Comparison of ENCODE assay signal across 31 cellular contexts in the genomic region with DNA sequence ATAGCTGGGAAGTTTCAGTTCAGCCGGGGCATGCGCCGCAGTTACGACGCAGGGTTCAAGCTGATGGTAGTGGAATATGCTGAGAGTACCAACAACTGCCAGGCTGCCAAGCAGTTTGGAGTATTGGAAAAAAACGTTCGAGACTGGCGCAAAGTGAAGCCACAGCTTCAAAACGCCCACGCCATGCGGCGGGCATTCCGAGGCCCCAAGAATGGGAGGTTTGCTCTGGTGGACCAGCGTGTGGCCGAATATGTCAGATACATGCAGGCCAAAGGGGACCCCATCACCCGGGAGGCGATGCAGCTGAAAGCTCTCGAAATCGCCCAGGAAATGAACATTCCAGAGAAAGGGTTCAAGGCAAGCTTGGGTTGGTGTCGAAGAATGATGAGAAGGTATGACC.
"Had no signal": no experiment of that assay in that cellular context is flagged by ENCODE, and none has a peak within 500 bp of the region (broad histone marks: within the 10 kb centered on the region; RNA-seq: fewer than 3 reads in every experiment).

No MANE protein-coding gene starts in this region.

- H3K27ac ChIP-seq: ascending aorta, coronary artery, esophagus muscularis mucosa, foreskin keratinocyte, gastrocnemius medialis, heart left ventricle had no signal

- H3K4me1 ChIP-seq: foreskin keratinocyte had no signal

- H3K4me3 Mint-ChIP-seq: activated CD4-positive, alpha-beta T cell treated with anti-CD3 and anti-CD28 coated beads, Interleukin-2, amount 10 ng/mL, durations not matched to agents 7 days and 5 days; activated CD8-positive, alpha-beta memory T cell treated with anti-CD3 and anti-CD28 coated beads, Interleukin-2, amount 10 ng/mL, durations not matched to agents 7 days and 5 days; activated CD8-positive, alpha-beta T cell treated with anti-CD3 and anti-CD28 coated beads for 36 hours; activated naive CD8-positive, alpha-beta T cell treated with anti-CD3 and anti-CD28 coated beads, Interleukin-2, amount 10 ng/mL, durations not matched to agents 7 days and 5 days; activated T-helper 1 cell treated with anti-CD3 and anti-CD28 coated beads, Interleukin-12 subunit alpha, Interleukin-12 subunit beta, Interleukin-2, Interleukin-4 antibody, amounts not matched to agents 30 ng/mL and 10 ng/mL and 1 ng/mL, durations not matched to agents 14 hours and 24 hours and 36 hours; brain; central memory CD8-positive, alpha-beta T cell; dendritic cell treated with granulocyte-macrophage colony-stimulating factor and Interleukin-4, amounts not matched to agents 40 ng/mL and 50 ng/mL, for 4 days; endodermal cell had no signal

- H3K9me3 Mint-ChIP-seq: activated CD4-positive, alpha-beta T cell treated with anti-CD3 and anti-CD28 coated beads, Interleukin-2, amount 10 ng/mL, durations not matched to agents 7 days and 5 days; activated CD8-positive, alpha-beta T cell treated with anti-CD3 and anti-CD28 coated beads for 36 hours; activated naive CD8-positive, alpha-beta T cell treated with anti-CD3 and anti-CD28 coated beads, Interleukin-2, amount 10 ng/mL, durations not matched to agents 7 days and 5 days; activated T-helper 1 cell treated with anti-CD3 and anti-CD28 coated beads, Interleukin-12 subunit alpha, Interleukin-12 subunit beta, Interleukin-2, Interleukin-4 antibody, amounts not matched to agents 30 ng/mL and 10 ng/mL and 1 ng/mL, durations not matched to agents 14 hours and 24 hours and 36 hours; activated T-helper 2 cell treated with anti-CD3 and anti-CD28 coated beads, Interferon-gamma antibody, Interleukin-2, Interleukin-4, amounts not matched to agents 10 μg/mL and 5 μg/mL and 100 μg/mL, durations not matched to agents 14 hours and 24 hours and 36 hours; brain; central memory CD8-positive, alpha-beta T cell; dendritic cell treated with granulocyte-macrophage colony-stimulating factor and Interleukin-4, amounts not matched to agents 40 ng/mL and 50 ng/mL, for 4 days; endodermal cell had no signal

- H3K9me3 ChIP-seq: ascending aorta, esophagus muscularis mucosa, gastrocnemius medialis, heart left ventricle had no signal

- H3K27ac Mint-ChIP-seq: activated CD4-positive, alpha-beta T cell treated with anti-CD3 and anti-CD28 coated beads, Interleukin-2, amount 10 ng/mL, durations not matched to agents 7 days and 5 days; activated CD8-positive, alpha-beta memory T cell treated with anti-CD3 and anti-CD28 coated beads, Interleukin-2, amount 10 ng/mL, durations not matched to agents 7 days and 5 days; activated naive CD8-positive, alpha-beta T cell treated with anti-CD3 and anti-CD28 coated beads, Interleukin-2, amount 10 ng/mL, durations not matched to agents 7 days and 5 days; activated T-helper 1 cell treated with anti-CD3 and anti-CD28 coated beads, Interleukin-12 subunit alpha, Interleukin-12 subunit beta, Interleukin-2, Interleukin-4 antibody, amounts not matched to agents 30 ng/mL and 10 ng/mL and 1 ng/mL, durations not matched to agents 14 hours and 24 hours and 36 hours; activated T-helper 2 cell treated with anti-CD3 and anti-CD28 coated beads, Interferon-gamma antibody, Interleukin-2, Interleukin-4, amounts not matched to agents 10 μg/mL and 5 μg/mL and 100 μg/mL, durations not matched to agents 14 hours and 24 hours and 36 hours; dendritic cell treated with granulocyte-macrophage colony-stimulating factor and Interleukin-4, amounts not matched to agents 40 ng/mL and 50 ng/mL, for 4 days; endodermal cell had no signal

- FAIRE-seq: bronchial epithelial cell had no signal

- H3K27me3 Mint-ChIP-seq: activated CD4-positive, alpha-beta T cell treated with anti-CD3 and anti-CD28 coated beads, Interleukin-2, amount 10 ng/mL, durations not matched to agents 7 days and 5 days; activated CD8-positive, alpha-beta memory T cell treated with anti-CD3 and anti-CD28 coated beads, Interleukin-2, amount 10 ng/mL, durations not matched to agents 7 days and 5 days; activated CD8-positive, alpha-beta T cell treated with anti-CD3 and anti-CD28 coated beads for 36 hours; activated naive CD8-positive, alpha-beta T cell treated with anti-CD3 and anti-CD28 coated beads, Interleukin-2, amount 10 ng/mL, durations not matched to agents 7 days and 5 days; brain; central memory CD8-positive, alpha-beta T cell; dendritic cell treated with granulocyte-macrophage colony-stimulating factor and Interleukin-4, amounts not matched to agents 40 ng/mL and 50 ng/mL, for 4 days had no signal

- DNase-seq: activated CD4-positive, alpha-beta T cell treated with anti-CD3 and anti-CD28 coated beads for 4 hours; activated CD4-positive, alpha-beta T cell treated with anti-CD3 and anti-CD28 coated beads, Interleukin-2, amount 10 ng/mL, durations not matched to agents 7 days and 5 days; activated CD4-positive, alpha-beta T cell treated with anti-CD3 and anti-CD28 coated beads, Interleukin-2, amount 50 U/mL, for 4 hours; activated CD4-positive, CD25-positive, alpha-beta regulatory T cell; activated CD4-positive, CD25-positive, alpha-beta regulatory T cell treated with anti-CD3 and anti-CD28 coated beads, Interleukin-2, amount 50 U/mL, for 72 hours; activated CD8-positive, alpha-beta memory T cell treated with anti-CD3 and anti-CD28 coated beads, Interleukin-2, amount 10 ng/mL, durations not matched to agents 7 days and 5 days; activated CD8-positive, alpha-beta memory T cell treated with anti-CD3 and anti-CD28 coated beads, Interleukin-2, amount 50 U/mL, for 4 hours; activated CD8-positive, alpha-beta T cell treated with anti-CD3 and anti-CD28 coated beads for 36 hours; activated effector memory CD4-positive, alpha-beta T cell treated with anti-CD3 and anti-CD28 coated beads, Interleukin-2, amount 50 U/mL, for 16 hours; activated naive CD4-positive, alpha-beta T cell treated with anti-CD3 and anti-CD28 coated beads, Interleukin-2, amount 50 U/mL, for 16 hours; activated naive CD8-positive, alpha-beta T cell treated with anti-CD3 and anti-CD28 coated beads, Interleukin-2, amount 10 ng/mL, durations not matched to agents 7 days and 5 days; activated T-cell treated with anti-CD3 and anti-CD28 coated beads, Interleukin-2, amount 50 U/mL, for 1 hour; activated T-cell treated with anti-CD3 and anti-CD28 coated beads, Interleukin-2, amount 50 U/mL, for 48 hours; dorsolateral prefrontal cortex; effector memory CD4-positive, alpha-beta T cell; endodermal cell; erythroblast; foreskin keratinocyte; gastrocnemius medialis; glutamatergic neuron; heart left ventricle; T-helper 2 cell had no signal

- ATAC-seq: activated CD8-positive, alpha-beta memory T cell treated with anti-CD3 and anti-CD28 coated beads, Interleukin-2, amount 10 ng/mL, durations not matched to agents 7 days and 5 days; activated CD8-positive, alpha-beta T cell treated with anti-CD3 and anti-CD28 coated beads for 36 hours; foreskin keratinocyte; gastrocnemius medialis; heart left ventricle had no signal

- H3K4me3 ChIP-seq: ascending aorta, coronary artery, dorsolateral prefrontal cortex, esophagus muscularis mucosa, gastrocnemius medialis, heart left ventricle had no signal

- H3K27me3 ChIP-seq: ascending aorta, dorsolateral prefrontal cortex, esophagus muscularis mucosa, foreskin keratinocyte, gastrocnemius medialis, heart left ventricle had no signal
